In genomic region chr6:3847521-3847920, GRCh38 we compare ENCODE assay signal across 1 cellular context.
TF ChIP-seq lines count a peak whose summit lies in the region.

No MANE protein-coding gene starts in this region.

TF ChIP-seq in IMR-90, 13 proteins besides CTCF, POLR2A, EP300 and RAD21:
- no peak for TF ChIP-seq RFX5 (IDR thresholded peaks at IDR 0.05; ENCODE audit: low read depth, low read length)
- TF ChIP-seq BHLHE40 (IDR thresholded peaks at IDR 0.05; ENCODE audit: low read depth, low read length): no peak
- no peak for TF ChIP-seq CHD1 (IDR thresholded peaks at IDR 0.05; ENCODE audit: low read depth, low read length)
- no peak for TF ChIP-seq ELK1 (IDR thresholded peaks at IDR 0.05; ENCODE audit: borderline replicate concordance, low read depth, low read length)
- TF ChIP-seq MXI1 (IDR thresholded peaks at IDR 0.05; ENCODE audit: borderline replicate concordance, low read depth, low read length): no peak
- TF ChIP-seq NFE2L2 (IDR thresholded peaks at IDR 0.05; ENCODE audit: low read depth, low read length): no peak
- no peak for TF ChIP-seq CEBPB (IDR thresholded peaks at IDR 0.05; ENCODE audit: low read depth, low read length)
- TF ChIP-seq, protein P1, sequence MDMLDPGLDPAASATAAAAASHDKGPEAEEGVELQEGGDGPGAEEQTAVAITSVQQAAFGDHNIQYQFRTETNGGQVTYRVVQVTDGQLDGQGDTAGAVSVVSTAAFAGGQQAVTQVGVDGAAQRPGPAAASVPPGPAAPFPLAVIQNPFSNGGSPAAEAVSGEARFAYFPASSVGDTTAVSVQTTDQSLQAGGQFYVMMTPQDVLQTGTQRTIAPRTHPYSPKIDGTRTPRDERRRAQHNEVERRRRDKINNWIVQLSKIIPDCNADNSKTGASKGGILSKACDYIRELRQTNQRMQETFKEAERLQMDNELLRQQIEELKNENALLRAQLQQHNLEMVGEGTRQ (IDR thresholded peaks at IDR 0.05; ENCODE audit: low read depth, low read length): no peak
- no peak for TF ChIP-seq SMC3 (IDR thresholded peaks at IDR 0.05; ENCODE audit: low read depth, low read length)
- TF ChIP-seq MAFK (IDR thresholded peaks at IDR 0.05; ENCODE audit: low read depth, low read length): no peak
- no peak for TF ChIP-seq MAZ (IDR thresholded peaks at IDR 0.05; ENCODE audit: borderline replicate concordance, low read depth, low read length)
- no peak for TF ChIP-seq RCOR1 (IDR thresholded peaks at IDR 0.05; ENCODE audit: insufficient replicate concordance, low read length)
- TF ChIP-seq FOS (IDR thresholded peaks at IDR 0.05; ENCODE audit: low read depth, low read length): no peak
TF ChIP-seq in IMR-90: peak in this region for 0.
